1 cellular context compared by ENCODE assay signal in the genomic region with DNA sequence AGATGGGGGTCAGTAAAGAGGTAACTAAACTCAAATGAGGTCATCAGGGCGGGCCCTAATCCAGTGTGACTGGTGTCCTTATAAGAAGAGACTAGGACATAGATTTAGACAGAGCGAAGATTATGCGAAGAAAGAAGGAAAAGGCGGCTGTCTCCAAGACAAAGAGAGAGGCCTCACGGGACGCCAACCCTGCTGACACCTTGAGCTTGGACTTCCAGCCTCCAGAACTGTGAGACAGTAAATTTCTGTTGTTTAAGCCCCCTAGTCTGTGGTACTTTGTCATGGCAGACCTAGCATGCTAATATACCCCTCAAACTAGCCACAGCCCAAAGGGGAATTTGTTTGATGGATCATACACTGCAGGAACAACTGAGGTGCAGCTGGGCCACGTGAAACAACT.
TF ChIP-seq lines count a peak whose summit lies in the region.

No MANE protein-coding gene starts in this region.

TF ChIP-seq in HepG2, 621 proteins besides CTCF, POLR2A, EP300 and RAD21:
- TF ChIP-seq ZNF431 (CRISPR knock-in tag; IDR thresholded peaks at IDR 0.05; ENCODE audit: borderline replicate concordance, low read depth) (no peak), ZNF569 (CRISPR knock-in tag; IDR thresholded peaks at IDR 0.05; ENCODE audit: borderline replicate concordance) (no peak), ZNF33B (CRISPR knock-in tag; IDR thresholded peaks at IDR 0.05) (no peak), ZNF605 (CRISPR knock-in tag; IDR thresholded peaks at IDR 0.05) (no peak), JUND (CRISPR knock-in tag; IDR thresholded peaks at IDR 0.05) (no peak), YEATS2 (CRISPR knock-in tag; IDR thresholded peaks at IDR 0.05; ENCODE audit: borderline replicate concordance) (no peak), KAT7 (CRISPR knock-in tag; IDR thresholded peaks at IDR 0.05; ENCODE audit: borderline replicate concordance) (no peak), GLI4 (CRISPR knock-in tag; IDR thresholded peaks at IDR 0.05; ENCODE audit: borderline replicate concordance) (no peak), ZNF746 (CRISPR knock-in tag; IDR thresholded peaks at IDR 0.05) (no peak), KAT8 (CRISPR knock-in tag; IDR thresholded peaks at IDR 0.05) (no peak), CENPX (CRISPR knock-in tag; IDR thresholded peaks at IDR 0.05) (no peak), EEA1 (CRISPR knock-in tag; IDR thresholded peaks at IDR 0.05; ENCODE audit: borderline replicate concordance) (no peak), ZNF441 (CRISPR knock-in tag; IDR thresholded peaks at IDR 0.05; ENCODE audit: borderline replicate concordance) (no peak), PCBP2 (optimal IDR thresholded peaks at IDR 0.05; ENCODE audit: low read depth, low read length, poor library complexity, severe bottlenecking) (no peak)
- TF ChIP-seq, protein P1, sequence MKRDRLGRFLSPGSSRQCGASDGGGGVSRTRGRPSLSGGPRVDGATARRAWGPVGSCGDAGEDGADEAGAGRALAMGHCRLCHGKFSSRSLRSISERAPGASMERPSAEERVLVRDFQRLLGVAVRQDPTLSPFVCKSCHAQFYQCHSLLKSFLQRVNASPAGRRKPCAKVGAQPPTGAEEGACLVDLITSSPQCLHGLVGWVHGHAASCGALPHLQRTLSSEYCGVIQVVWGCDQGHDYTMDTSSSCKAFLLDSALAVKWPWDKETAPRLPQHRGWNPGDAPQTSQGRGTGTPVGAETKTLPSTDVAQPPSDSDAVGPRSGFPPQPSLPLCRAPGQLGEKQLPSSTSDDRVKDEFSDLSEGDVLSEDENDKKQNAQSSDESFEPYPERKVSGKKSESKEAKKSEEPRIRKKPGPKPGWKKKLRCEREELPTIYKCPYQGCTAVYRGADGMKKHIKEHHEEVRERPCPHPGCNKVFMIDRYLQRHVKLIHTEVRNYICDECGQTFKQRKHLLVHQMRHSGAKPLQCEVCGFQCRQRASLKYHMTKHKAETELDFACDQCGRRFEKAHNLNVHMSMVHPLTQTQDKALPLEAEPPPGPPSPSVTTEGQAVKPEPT (CRISPR knock-in tag; IDR thresholded peaks at IDR 0.05; ENCODE audit: low read depth): no peak
- TF ChIP-seq, protein P2, sequence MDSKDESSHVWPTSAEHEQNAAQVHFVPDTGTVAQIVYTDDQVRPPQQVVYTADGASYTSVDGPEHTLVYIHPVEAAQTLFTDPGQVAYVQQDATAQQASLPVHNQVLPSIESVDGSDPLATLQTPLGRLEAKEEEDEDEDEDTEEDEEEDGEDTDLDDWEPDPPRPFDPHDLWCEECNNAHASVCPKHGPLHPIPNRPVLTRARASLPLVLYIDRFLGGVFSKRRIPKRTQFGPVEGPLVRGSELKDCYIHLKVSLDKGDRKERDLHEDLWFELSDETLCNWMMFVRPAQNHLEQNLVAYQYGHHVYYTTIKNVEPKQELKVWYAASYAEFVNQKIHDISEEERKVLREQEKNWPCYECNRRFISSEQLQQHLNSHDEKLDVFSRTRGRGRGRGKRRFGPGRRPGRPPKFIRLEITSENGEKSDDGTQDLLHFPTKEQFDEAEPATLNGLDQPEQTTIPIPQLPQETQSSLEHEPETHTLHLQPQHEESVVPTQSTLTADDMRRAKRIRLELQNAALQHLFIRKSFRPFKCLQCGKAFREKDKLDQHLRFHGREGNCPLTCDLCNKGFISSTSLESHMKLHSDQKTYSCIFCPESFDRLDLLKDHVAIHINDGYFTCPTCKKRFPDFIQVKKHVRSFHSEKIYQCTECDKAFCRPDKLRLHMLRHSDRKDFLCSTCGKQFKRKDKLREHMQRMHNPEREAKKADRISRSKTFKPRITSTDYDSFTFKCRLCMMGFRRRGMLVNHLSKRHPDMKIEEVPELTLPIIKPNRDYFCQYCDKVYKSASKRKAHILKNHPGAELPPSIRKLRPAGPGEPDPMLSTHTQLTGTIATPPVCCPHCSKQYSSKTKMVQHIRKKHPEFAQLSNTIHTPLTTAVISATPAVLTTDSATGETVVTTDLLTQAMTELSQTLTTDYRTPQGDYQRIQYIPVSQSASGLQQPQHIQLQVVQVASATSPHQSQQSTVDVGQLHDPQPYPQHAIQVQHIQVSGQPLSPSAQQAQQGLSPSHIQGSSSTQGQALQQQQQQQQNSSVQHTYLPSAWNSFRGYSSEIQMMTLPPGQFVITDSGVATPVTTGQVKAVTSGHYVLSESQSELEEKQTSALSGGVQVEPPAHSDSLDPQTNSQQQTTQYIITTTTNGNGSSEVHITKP (CRISPR knock-in tag; IDR thresholded peaks at IDR 0.05; ENCODE audit: low read depth): no peak
- TF ChIP-seq, protein P3, sequence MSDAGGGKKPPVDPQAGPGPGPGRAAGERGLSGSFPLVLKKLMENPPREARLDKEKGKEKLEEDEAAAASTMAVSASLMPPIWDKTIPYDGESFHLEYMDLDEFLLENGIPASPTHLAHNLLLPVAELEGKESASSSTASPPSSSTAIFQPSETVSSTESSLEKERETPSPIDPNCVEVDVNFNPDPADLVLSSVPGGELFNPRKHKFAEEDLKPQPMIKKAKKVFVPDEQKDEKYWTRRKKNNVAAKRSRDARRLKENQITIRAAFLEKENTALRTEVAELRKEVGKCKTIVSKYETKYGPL (CRISPR knock-in tag; IDR thresholded peaks at IDR 0.05): no peak
- TF ChIP-seq, protein P4, sequence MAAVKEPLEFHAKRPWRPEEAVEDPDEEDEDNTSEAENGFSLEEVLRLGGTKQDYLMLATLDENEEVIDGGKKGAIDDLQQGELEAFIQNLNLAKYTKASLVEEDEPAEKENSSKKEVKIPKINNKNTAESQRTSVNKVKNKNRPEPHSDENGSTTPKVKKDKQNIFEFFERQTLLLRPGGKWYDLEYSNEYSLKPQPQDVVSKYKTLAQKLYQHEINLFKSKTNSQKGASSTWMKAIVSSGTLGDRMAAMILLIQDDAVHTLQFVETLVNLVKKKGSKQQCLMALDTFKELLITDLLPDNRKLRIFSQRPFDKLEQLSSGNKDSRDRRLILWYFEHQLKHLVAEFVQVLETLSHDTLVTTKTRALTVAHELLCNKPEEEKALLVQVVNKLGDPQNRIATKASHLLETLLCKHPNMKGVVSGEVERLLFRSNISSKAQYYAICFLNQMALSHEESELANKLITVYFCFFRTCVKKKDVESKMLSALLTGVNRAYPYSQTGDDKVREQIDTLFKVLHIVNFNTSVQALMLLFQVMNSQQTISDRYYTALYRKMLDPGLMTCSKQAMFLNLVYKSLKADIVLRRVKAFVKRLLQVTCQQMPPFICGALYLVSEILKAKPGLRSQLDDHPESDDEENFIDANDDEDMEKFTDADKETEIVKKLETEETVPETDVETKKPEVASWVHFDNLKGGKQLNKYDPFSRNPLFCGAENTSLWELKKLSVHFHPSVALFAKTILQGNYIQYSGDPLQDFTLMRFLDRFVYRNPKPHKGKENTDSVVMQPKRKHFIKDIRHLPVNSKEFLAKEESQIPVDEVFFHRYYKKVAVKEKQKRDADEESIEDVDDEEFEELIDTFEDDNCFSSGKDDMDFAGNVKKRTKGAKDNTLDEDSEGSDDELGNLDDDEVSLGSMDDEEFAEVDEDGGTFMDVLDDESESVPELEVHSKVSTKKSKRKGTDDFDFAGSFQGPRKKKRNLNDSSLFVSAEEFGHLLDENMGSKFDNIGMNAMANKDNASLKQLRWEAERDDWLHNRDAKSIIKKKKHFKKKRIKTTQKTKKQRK (IDR thresholded peaks at IDR 0.05; ENCODE audit: low read length): no peak
- TF ChIP-seq, protein P5, sequence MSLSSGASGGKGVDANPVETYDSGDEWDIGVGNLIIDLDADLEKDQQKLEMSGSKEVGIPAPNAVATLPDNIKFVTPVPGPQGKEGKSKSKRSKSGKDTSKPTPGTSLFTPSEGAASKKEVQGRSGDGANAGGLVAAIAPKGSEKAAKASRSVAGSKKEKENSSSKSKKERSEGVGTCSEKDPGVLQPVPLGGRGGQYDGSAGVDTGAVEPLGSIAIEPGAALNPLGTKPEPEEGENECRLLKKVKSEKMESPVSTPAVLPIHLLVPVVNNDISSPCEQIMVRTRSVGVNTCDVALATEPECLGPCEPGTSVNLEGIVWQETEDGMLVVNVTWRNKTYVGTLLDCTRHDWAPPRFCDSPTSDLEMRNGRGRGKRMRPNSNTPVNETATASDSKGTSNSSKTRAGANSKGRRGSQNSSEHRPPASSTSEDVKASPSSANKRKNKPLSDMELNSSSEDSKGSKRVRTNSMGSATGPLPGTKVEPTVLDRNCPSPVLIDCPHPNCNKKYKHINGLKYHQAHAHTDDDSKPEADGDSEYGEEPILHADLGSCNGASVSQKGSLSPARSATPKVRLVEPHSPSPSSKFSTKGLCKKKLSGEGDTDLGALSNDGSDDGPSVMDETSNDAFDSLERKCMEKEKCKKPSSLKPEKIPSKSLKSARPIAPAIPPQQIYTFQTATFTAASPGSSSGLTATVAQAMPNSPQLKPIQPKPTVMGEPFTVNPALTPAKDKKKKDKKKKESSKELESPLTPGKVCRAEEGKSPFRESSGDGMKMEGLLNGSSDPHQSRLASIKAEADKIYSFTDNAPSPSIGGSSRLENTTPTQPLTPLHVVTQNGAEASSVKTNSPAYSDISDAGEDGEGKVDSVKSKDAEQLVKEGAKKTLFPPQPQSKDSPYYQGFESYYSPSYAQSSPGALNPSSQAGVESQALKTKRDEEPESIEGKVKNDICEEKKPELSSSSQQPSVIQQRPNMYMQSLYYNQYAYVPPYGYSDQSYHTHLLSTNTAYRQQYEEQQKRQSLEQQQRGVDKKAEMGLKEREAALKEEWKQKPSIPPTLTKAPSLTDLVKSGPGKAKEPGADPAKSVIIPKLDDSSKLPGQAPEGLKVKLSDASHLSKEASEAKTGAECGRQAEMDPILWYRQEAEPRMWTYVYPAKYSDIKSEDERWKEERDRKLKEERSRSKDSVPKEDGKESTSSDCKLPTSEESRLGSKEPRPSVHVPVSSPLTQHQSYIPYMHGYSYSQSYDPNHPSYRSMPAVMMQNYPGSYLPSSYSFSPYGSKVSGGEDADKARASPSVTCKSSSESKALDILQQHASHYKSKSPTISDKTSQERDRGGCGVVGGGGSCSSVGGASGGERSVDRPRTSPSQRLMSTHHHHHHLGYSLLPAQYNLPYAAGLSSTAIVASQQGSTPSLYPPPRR (CRISPR knock-in tag; IDR thresholded peaks at IDR 0.05; ENCODE audit: borderline replicate concordance): no peak
- TF ChIP-seq, protein P6, sequence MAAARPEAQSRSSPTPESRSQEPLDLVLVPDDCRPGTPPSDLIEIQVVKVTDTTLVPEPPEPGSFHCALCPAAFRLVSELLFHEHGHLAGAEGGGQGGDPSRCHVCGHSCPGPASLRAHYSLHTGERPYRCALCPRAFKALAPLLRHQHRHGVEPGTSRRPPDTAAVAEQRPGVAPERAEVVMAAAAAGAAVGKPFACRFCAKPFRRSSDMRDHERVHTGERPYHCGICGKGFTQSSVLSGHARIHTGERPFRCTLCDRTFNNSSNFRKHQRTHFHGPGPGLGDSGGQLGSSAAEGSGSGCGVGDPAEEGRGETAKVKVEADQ (CRISPR knock-in tag; IDR thresholded peaks at IDR 0.05; ENCODE audit: borderline replicate concordance): no peak
TF ChIP-seq in HepG2: peak in this region for 0.
